In the genomic region with DNA sequence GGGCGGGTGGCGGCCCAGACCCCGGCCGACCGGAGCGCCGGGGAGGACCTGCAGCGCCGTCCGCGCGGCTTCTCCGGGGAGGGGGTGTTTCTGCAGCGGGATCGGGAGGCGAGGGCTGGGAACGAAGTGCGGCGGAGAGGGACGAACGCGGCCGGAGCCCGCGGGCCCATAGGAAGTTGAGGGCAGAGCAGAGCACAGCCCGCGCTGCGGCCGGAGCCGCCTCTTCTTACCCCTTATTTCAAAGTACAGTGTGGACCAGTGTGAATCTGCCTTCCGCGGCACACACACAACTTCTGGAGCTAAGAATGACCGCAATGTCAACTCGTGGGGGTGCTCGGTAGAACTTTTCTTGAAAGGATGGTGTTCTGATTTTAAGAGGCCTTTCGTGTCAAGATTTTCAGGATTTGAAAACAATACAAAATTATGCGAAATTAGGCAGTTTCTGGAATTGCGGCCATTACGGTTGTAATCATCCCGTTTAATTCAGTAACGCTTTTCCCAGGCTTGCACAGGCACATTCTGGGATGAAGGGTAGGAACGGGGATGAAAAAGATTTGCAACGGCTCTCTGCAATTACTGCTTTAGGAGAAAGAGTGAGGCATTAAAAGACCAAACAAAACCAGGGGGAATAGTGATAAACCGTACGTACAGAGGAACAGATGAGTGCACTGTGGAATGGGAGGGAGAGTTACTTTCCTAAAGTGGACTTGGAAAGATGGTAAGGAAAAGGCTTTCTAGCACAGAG, we compare ENCODE assay signal across 1 cellular context.
TF ChIP-seq lines count a peak whose summit lies in the region.

No MANE protein-coding gene starts in this region.

TF ChIP-seq in GM12878, 131 proteins besides CTCF, POLR2A, EP300 and RAD21 (continued from another document):
- TF ChIP-seq, protein P1, sequence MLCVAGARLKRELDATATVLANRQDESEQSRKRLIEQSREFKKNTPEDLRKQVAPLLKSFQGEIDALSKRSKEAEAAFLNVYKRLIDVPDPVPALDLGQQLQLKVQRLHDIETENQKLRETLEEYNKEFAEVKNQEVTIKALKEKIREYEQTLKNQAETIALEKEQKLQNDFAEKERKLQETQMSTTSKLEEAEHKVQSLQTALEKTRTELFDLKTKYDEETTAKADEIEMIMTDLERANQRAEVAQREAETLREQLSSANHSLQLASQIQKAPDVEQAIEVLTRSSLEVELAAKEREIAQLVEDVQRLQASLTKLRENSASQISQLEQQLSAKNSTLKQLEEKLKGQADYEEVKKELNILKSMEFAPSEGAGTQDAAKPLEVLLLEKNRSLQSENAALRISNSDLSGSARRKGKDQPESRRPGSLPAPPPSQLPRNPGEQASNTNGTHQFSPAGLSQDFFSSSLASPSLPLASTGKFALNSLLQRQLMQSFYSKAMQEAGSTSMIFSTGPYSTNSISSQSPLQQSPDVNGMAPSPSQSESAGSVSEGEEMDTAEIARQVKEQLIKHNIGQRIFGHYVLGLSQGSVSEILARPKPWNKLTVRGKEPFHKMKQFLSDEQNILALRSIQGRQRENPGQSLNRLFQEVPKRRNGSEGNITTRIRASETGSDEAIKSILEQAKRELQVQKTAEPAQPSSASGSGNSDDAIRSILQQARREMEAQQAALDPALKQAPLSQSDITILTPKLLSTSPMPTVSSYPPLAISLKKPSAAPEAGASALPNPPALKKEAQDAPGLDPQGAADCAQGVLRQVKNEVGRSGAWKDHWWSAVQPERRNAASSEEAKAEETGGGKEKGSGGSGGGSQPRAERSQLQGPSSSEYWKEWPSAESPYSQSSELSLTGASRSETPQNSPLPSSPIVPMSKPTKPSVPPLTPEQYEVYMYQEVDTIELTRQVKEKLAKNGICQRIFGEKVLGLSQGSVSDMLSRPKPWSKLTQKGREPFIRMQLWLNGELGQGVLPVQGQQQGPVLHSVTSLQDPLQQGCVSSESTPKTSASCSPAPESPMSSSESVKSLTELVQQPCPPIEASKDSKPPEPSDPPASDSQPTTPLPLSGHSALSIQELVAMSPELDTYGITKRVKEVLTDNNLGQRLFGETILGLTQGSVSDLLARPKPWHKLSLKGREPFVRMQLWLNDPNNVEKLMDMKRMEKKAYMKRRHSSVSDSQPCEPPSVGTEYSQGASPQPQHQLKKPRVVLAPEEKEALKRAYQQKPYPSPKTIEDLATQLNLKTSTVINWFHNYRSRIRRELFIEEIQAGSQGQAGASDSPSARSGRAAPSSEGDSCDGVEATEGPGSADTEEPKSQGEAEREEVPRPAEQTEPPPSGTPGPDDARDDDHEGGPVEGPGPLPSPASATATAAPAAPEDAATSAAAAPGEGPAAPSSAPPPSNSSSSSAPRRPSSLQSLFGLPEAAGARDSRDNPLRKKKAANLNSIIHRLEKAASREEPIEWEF (IDR thresholded peaks at IDR 0.05; ENCODE audit: insufficient replicate concordance, low read depth, low read length), result no peak
